Comparison of ENCODE assay signal across 8 cellular contexts in genomic region chr16:81740163-81740562, GRCh38. TPM values are rescaled to one million over a fixed set of nuclear protein-coding genes. Genes with fewer than 3 reads are reported as not detected.
DNase-seq lines count a peak whose midpoint lies in the region; ATAC-seq and TF ChIP-seq lines count a peak whose summit lies in the region.

No MANE protein-coding gene starts in this region.

- POLR2A ChIA-PET in OCI-LY7 (lab: Charles Lee), result interaction anchor here (0.6 to 4.1 kb wide), 23 partner anchors 9 to 666 kb away, joined by 3 to 26 read pairs (median 4); no protein-coding TSS in a partner anchor

- H3K27ac ChIP-seq in OCI-LY7 (ENCODE audit: low read depth, low read length, poor library complexity, severe bottlenecking) (peak overlapping the region; percentile 89), aorta (ENCODE audit: low read depth in 1 of 2, low read length in 2 of 2) (no peak overlapping the region), psoas muscle (no peak overlapping the region)

- CTCF ChIA-PET in OCI-LY7 (lab: Charles Lee; ENCODE audit: unreplicated experiment), result interaction anchor here (0.7 to 1.5 kb wide), 2 partner anchors 10 to 13 kb away, joined by 3 to 5 read pairs; no protein-coding TSS in a partner anchor

- peak overlapping the region; percentile 97 for H3K4me2 ChIP-seq in OCI-LY7 (ENCODE audit: low read length)

- H3K9me3 ChIP-seq in OCI-LY7 (ENCODE audit: low read length), result no peaks in the 10 kb centered on the region
- no peaks in the 10 kb centered on the region for H3K9me3 ChIP-seq in aorta (ENCODE audit: control insufficient read depth, low read length)
- H3K9me3 ChIP-seq in psoas muscle, result no peaks in the 10 kb centered on the region

- H2AFZ ChIP-seq in OCI-LY7 (ENCODE audit: low read length), result peak overlapping the region; percentile 29; the same call in 1 of the 2 replicates

- no peaks in the 10 kb centered on the region for H3K9me2 ChIP-seq in OCI-LY7 (ENCODE audit: insufficient read depth, low read length)

- H4K20me1 ChIP-seq in OCI-LY7 (ENCODE audit: insufficient read depth, low read length), result no peaks in the 10 kb centered on the region

- DNase-seq in GM06990 (ENCODE audit: extremely low read depth, insufficient read length), result peak; percentile 74
- DNase-seq in OCI-LY7 (ENCODE audit: low spot score), result peak; percentile 93
- no peak for DNase-seq in aorta
- no peak for DNase-seq in GDM1 (lab: John Stamatoyannopoulos, UW)
- no peak for DNase-seq in psoas muscle
- DNase-seq in cardiac septum (ENCODE audit: low spot score), result no peak

- H3K4me3 ChIP-seq in GM06990 (replicated peaks; ENCODE audit: low read depth, low read length) (peak overlapping the region; percentile 45), OCI-LY7 (ENCODE audit: low read depth, low read length, poor library complexity, severe bottlenecking) (peak overlapping the region; percentile 71), aorta (ENCODE audit: low read length in 2 of 2) (no peak overlapping the region), psoas muscle (no peak overlapping the region)

- BruUV-seq in OCI-LY7 (replicated peaks; lab: Mats Ljungman, UMichigan), result no TSS peak

- H3K36me3 ChIP-seq in GM06990 (ENCODE audit: control insufficient read depth, insufficient read depth, low read length) (no peaks in the 10 kb centered on the region), OCI-LY7 (ENCODE audit: insufficient read depth, low read length) (peaks cover 9% of the 10 kb centered on the region), aorta (ENCODE audit: control insufficient read depth in 1 of 2, insufficient read depth in 2 of 2, low read length in 1 of 2) (no peaks in the 10 kb centered on the region), psoas muscle (ENCODE audit: insufficient read depth in 1 of 2, low read depth in 1 of 2) (no peaks in the 10 kb centered on the region)

- peaks cover 59% of the 10 kb centered on the region for H3K4me1 ChIP-seq in OCI-LY7 (ENCODE audit: insufficient read depth, low read length, poor library complexity, severe bottlenecking)
- no peaks in the 10 kb centered on the region for H3K4me1 ChIP-seq in aorta (ENCODE audit: control insufficient read depth in 1 of 2, insufficient read depth in 2 of 2, low read length in 2 of 2)
- no peaks in the 10 kb centered on the region for H3K4me1 ChIP-seq in psoas muscle

- WGBS in aorta, 2 donors, result 73 to 77% methylated on average over 8 of the region's 8 CpGs
- 71 to 75% (median 75%) methylated on average over 8 of the region's 8 CpGs for WGBS in psoas muscle, 3 donors

- intact Hi-C loops in OCI-LY7 (cut with micrococcal nuclease; ENCODE audit: unreplicated experiment) (no loop called here), aorta (cut with DNase I) (loop anchor here in 1 of 2 donors (5.0 kb wide), 1 partner anchor 538 kb away; no protein-coding TSS in a partner anchor), psoas muscle (cut with DNase I) (no loop called here), cardiac septum (cut with DNase I) (no loop called here)

- TF ChIP-seq CTCF in GM06990 (IDR thresholded peaks at IDR 0.05; ENCODE audit: insufficient read depth, low read length, poor library complexity, severe bottlenecking) (no peak), OCI-LY7 (conservative IDR thresholded peaks at IDR 0.05; ENCODE audit: low read length) (no peak), psoas muscle (IDR thresholded peaks at IDR 0.05) (no peak)

- H3K79me2 ChIP-seq in OCI-LY7 (ENCODE audit: insufficient read depth, low read depth, low read length), result peaks cover 38% of the 10 kb centered on the region

- ATAC-seq in GM19328 (IDR thresholded peaks at IDR 0.05; ENCODE audit: unreplicated experiment) (peak; percentile 58), HG03039 (IDR thresholded peaks at IDR 0.05; ENCODE audit: unreplicated experiment) (peak; percentile 44), aorta (ENCODE audit: low FRiP score) (no peak), psoas muscle (no peak)

- H3K27me3 ChIP-seq in GM06990 (replicated peaks; ENCODE audit: control insufficient read depth, insufficient read depth, low read length), result no peaks in the 10 kb centered on the region
- no peaks in the 10 kb centered on the region for H3K27me3 ChIP-seq in aorta (ENCODE audit: control insufficient read depth in 1 of 2, insufficient read depth in 2 of 2, low read length in 1 of 2)
- no peaks in the 10 kb centered on the region for H3K27me3 ChIP-seq in psoas muscle (ENCODE audit: insufficient read depth in 3 of 3, low read length in 2 of 3)

RNA-seq across cellular contexts. Expression of gene PLCG2, which starts 38.9 kb away (rescaled TPM):
- total RNA-seq in OCI-LY7 (2014; rRNA removed; shearing (Covaris generic)), result 196 and 198 TPM in 2 replicates
- total RNA-seq in OCI-LY7 (2022) (464 and 485 TPM in 2 replicates), aorta (10 to 100 TPM; 21.2 to 48.4 TPM), psoas muscle (1 to 10 TPM; 2.5 to 4.8 (median 3.0) TPM), cardiac septum (8.5 TPM)
- polyA plus RNA-seq in aorta (1 to 10 TPM; 2.5 to 3.0 TPM), psoas muscle (1 to 10 TPM in 2 of 3 donors, under 1 TPM in 1; 0.96 to 1.2 (median 1.1) TPM)

Comparison
In these comparisons a context has a peak if more than half of its experiments do, and no peak if none do; other contexts are left out.
1. DNase-seq: peak in GM06990 (single experiment) and OCI-LY7 (single experiment); none in aorta (0 of 2), GDM1 (single experiment), psoas muscle (0 of 2) and cardiac septum (single experiment).
2. H3K4me3 ChIP-seq: peak in GM06990 (single experiment) and OCI-LY7 (single experiment); none in aorta (0 of 2) and psoas muscle (single experiment).
3. ATAC-seq: peak in GM19328 (single experiment) and HG03039 (single experiment); none in aorta (single experiment) and psoas muscle (0 of 4).